Comparison of ENCODE assay signal across 14 cellular contexts in genomic region chr14:105015242-105015641, GRCh38. TPM values are rescaled to one million over a fixed set of nuclear protein-coding genes. Genes with fewer than 3 reads are reported as not detected.
DNase-seq lines count a peak whose midpoint lies in the region; ATAC-seq, FAIRE-seq and TF ChIP-seq lines count a peak whose summit lies in the region.
"Had no signal": no experiment of that assay in that cellular context is flagged by ENCODE, and none has a peak within 500 bp of the region (broad histone marks: within the 10 kb centered on the region; RNA-seq: fewer than 3 reads in every experiment).

No MANE protein-coding gene starts in this region.

- H3K4me1 Mint-ChIP-seq in natural killer cell: peaks cover 40 to 60% of the 10 kb centered on the region in 2 donors

- CTCF ChIA-PET in GM12878 (lab: Yijun Ruan, JAX): interaction anchor here (1.6 to 3.5 kb wide), 3 partner anchors 12 to 40 kb away, joined by 6 to 15 read pairs (median 7); no protein-coding TSS in a partner anchor

- POLR2A ChIA-PET in GM12878 (lab: Charles Lee): interaction anchor here (4.3 kb wide), 1 partner anchor 11 kb away, joined by 14 read pairs; no protein-coding TSS in a partner anchor

- intact Hi-C loops in GM12878 (cut with micrococcal nuclease; ENCODE audit: unreplicated experiment) (no loop called here), natural killer cell (cut with micrococcal nuclease) (no loop called here)

- peak overlapping the region; percentile 79 to 90 for H3K27ac Mint-ChIP-seq in natural killer cell

- peaks cover 43% of the 10 kb centered on the region for H3K4me1 ChIP-seq in DND-41 (ENCODE audit: insufficient read depth, low read length)
- peaks cover 24% of the 10 kb centered on the region for H3K4me1 ChIP-seq in GM12878 (ENCODE audit: control insufficient read depth, insufficient read depth, low read length)

- no peaks in the 10 kb centered on the region for H3K9me3 Mint-ChIP-seq in natural killer cell

- WGBS in GM12878 (ENCODE audit: insufficient coverage, insufficient replicate concordance, low lambda C conversion rate, missing lambda C conversion rate): 22% methylated on average over 9 of the region's 9 CpGs

- no TSS peak for BruUV-seq in GM12878 (replicated peaks; lab: Mats Ljungman, UMichigan)

- TF ChIP-seq EP300 in GM12878 (IDR thresholded peaks at IDR 0.05; ENCODE audit: borderline replicate concordance in 1 of 2, control insufficient read depth in 1 of 2, low read depth in 2 of 2, low read length in 2 of 2): no peak

- no peak for FAIRE-seq in GM12878 (lab: Jason Lieb, UNC)
- FAIRE-seq: bronchial epithelial cell had no signal

- H3K4me2 ChIP-seq in DND-41 (ENCODE audit: insufficient read depth, low read length) (peak overlapping the region; percentile 3; the same call in 1 of the 2 replicates), GM12878 (ENCODE audit: control insufficient read depth, insufficient read depth) (peak overlapping the region; percentile 75)

- no peak overlapping the region for H3K27ac ChIP-seq in DND-41 (ENCODE audit: low read length)
- peak overlapping the region; percentile 38 for H3K27ac ChIP-seq in GM12878 (ENCODE audit: control insufficient read depth, insufficient read depth)
- H3K27ac ChIP-seq: neutrophil had no signal

- DNase-seq in DND-41 (no peak), KBM-7 (peak; percentile 68), GM12878 (ENCODE audit: low read depth, low spot score) (no peak), natural killer cell (no peak), COR-L47 (lab: John Stamatoyannopoulos, UW) (no peak), DMS 273 treated with DMSO at 0.1 percent for 48 hours (lab: John Stamatoyannopoulos, UW) (no peak), cortex of kidney (lab: John Stamatoyannopoulos, UW) (no peak)
- DNase-seq: DMS53; NCI-H1092 treated with DMSO at 0.1 percent for 48 hours; NCI-H774; stimulated activated naive CD8-positive, alpha-beta T cell treated with anti-CD3 and anti-CD28 coated beads, Interleukin-15, Interleukin-2, amounts not matched to agents 100 U/mL and 50 U/mL, for 24 hours had no signal

- H3K9ac ChIP-seq in DND-41 (ENCODE audit: low read depth, low read length) (no peak overlapping the region), GM12878 (ENCODE audit: control insufficient read depth, insufficient read depth, low read length) (peak overlapping the region; percentile 32)

- H3K4me3 ChIP-seq in DND-41 (ENCODE audit: low read depth in 1 of 2, low read length in 2 of 2) (no peak overlapping the region), GM12878 (peak overlapping the region; percentile 60; the same call in 1 of the 2 replicates)

- in situ Hi-C loops in KBM-7 (cut with MboI; ENCODE audit: low pct_unique_long_range_greater_than_20kb, low sequenced_read_pairs) (no loop called here), GM12878 (cut with MboI) (no loop called here)

- TF ChIP-seq RAD21 in GM12878 (IDR thresholded peaks at IDR 0.05; ENCODE audit: insufficient read depth, low read depth, low read length): no peak

- peak overlapping the region; percentile 74 for H3K4me3 Mint-ChIP-seq in natural killer cell

- no peak for TF ChIP-seq POLR2A in GM12878 (IDR thresholded peaks at IDR 0.05; ENCODE audit: low read depth, low read length)

- no peak for ATAC-seq in DND-41 (ENCODE audit: insufficient read depth, low read depth)
- no peak for ATAC-seq in GM12878
- peak in 1 of 3 donors; percentile 50 for ATAC-seq in natural killer cell
- no peak for ATAC-seq in GM19452 (IDR thresholded peaks at IDR 0.05; ENCODE audit: unreplicated experiment)
- ATAC-seq: stimulated activated naive CD8-positive, alpha-beta T cell treated with anti-CD3 and anti-CD28 coated beads, Interleukin-15, Interleukin-2, amounts not matched to agents 100 U/mL and 50 U/mL, for 24 hours had no signal

- RAD21 ChIA-PET in GM12878 (lab: Charles Lee; ENCODE audit: unreplicated experiment): interaction anchor here (1.1 kb wide), 1 partner anchor 12 kb away, joined by 3 read pairs; no protein-coding TSS in a partner anchor

- TF ChIP-seq CTCF in DND-41 (IDR thresholded peaks at IDR 0.05; ENCODE audit: borderline replicate concordance, extremely low read depth, low read length, poor library complexity, severe bottlenecking) (no peak), GM12878 (IDR thresholded peaks at IDR 0.05 in 2 of 3, conservative IDR thresholded peaks at IDR 0.05 in 1 of 3; ENCODE audit: control insufficient read depth in 2 of 3, extremely low read depth in 1 of 3, insufficient read depth in 1 of 3, low read depth in 3 of 3, low read length in 3 of 3) (no peak), natural killer cell (IDR thresholded peaks at IDR 0.05) (no peak)

- H3K27me3 Mint-ChIP-seq in natural killer cell (ENCODE audit: low read depth in 2 of 2): no peaks in the 10 kb centered on the region

- SMC1A ChIA-PET in GM12878 (lab: Charles Lee; ENCODE audit: uncharacterized antibody, unreplicated experiment): interaction anchor here (0.7 to 3.3 kb wide), 5 partner anchors 11 to 29 kb away, joined by 3 to 11 read pairs (median 3); no protein-coding TSS in a partner anchor

- H3K36me3 Mint-ChIP-seq in natural killer cell: no peaks in the 10 kb centered on the region

- peaks cover 91% of the 10 kb centered on the region for H3K36me3 ChIP-seq in DND-41 (ENCODE audit: insufficient read depth, low read length)
- peaks cover 22 to 27% of the 10 kb centered on the region in 2 experiments for H3K36me3 ChIP-seq in GM12878 (ENCODE audit: control insufficient read depth in 2 of 2, insufficient read depth in 2 of 2, low read length in 1 of 2)

- H3K9me3 ChIP-seq in DND-41 (ENCODE audit: insufficient read depth, low read length, severe bottlenecking): no peaks in the 10 kb centered on the region
- no peaks in the 10 kb centered on the region for H3K9me3 ChIP-seq in GM12878 (replicated peaks; ENCODE audit: control insufficient read depth, insufficient read depth, low read length)
- H3K9me3 ChIP-seq: neutrophil had no signal

- H2AFZ ChIP-seq in DND-41 (ENCODE audit: low read depth, low read length) (no peak overlapping the region), GM12878 (ENCODE audit: control insufficient read depth, low read depth, low read length) (peak overlapping the region; percentile 7; the same call in 1 of the 2 replicates)

- H3K79me2 ChIP-seq in DND-41 (ENCODE audit: insufficient read depth, low read length): peaks cover 100% of the 10 kb centered on the region
- peaks cover 98% of the 10 kb centered on the region for H3K79me2 ChIP-seq in GM12878 (ENCODE audit: control insufficient read depth, insufficient read depth, low read length)

- H3K27me3 ChIP-seq in DND-41 (ENCODE audit: insufficient read depth, low read length, poor library complexity) (no peaks in the 10 kb centered on the region), GM12878 (replicated peaks in 1 of 2; ENCODE audit: control insufficient read depth in 2 of 2, insufficient read depth in 2 of 2, low read length in 1 of 2) (no peaks in the 10 kb centered on the region)
- H3K27me3 ChIP-seq: neutrophil had no signal

- H4K20me1 ChIP-seq in DND-41 (ENCODE audit: insufficient read depth, low read length) (peaks cover 100% of the 10 kb centered on the region), GM12878 (ENCODE audit: control insufficient read depth, insufficient read depth) (no peaks in the 10 kb centered on the region; the same call in none of the 2 replicates)

RNA-seq across cellular contexts. Expression of gene CDCA4, which starts 5.6 kb away (rescaled TPM):
- total RNA-seq in GM12878 (2013; cell fraction: nucleolus; rRNA removed): 26.9 and 31.0 TPM in 2 replicates
- total RNA-seq in GM12878 (2014; rRNA removed): 59.0 and 62.9 TPM in 2 replicates
- total RNA-seq in GM12878 (2014; rRNA removed; fragmentation: Illumina TruSeq; extraction: Trizol): 28.7 and 30.1 TPM in 2 replicates
- 56.3 and 60.2 TPM in 2 replicates for total RNA-seq in GM12878 (2021)
- 12.7 TPM for polyA plus RNA-seq in GM12878 (2011; ENCODE audit: low read depth)
- polyA plus RNA-seq in GM12878 (2011; rRNA removed): 35.4 and 48.5 TPM in 2 replicates
- polyA plus RNA-seq in GM12878 (2011; cell fraction: cytosol; rRNA removed): 50.6 and 63.1 TPM in 2 replicates
- 32.4 and 40.6 TPM in 2 replicates for polyA plus RNA-seq in GM12878 (2011; cell fraction: nucleus; rRNA removed)
- polyA plus RNA-seq in GM12878 (2012): 27.2 and 36.2 TPM in 2 replicates
- polyA plus RNA-seq in GM12878 (2014; fragmentation: Illumina TruSeq; extraction: Trizol): 14.4 and 23.3 TPM in 2 replicates
- polyA plus RNA-seq in GM12878 (2014; fragmentation: Nextera tagmentation; extraction: Ambion mirVana): 10 to 100 TPM; 10.4 to 16.1 TPM
- polyA plus RNA-seq in GM12878 (2014; rRNA removed): 55.7 and 59.3 TPM in 2 replicates
- 10 to 100 TPM; 61.7 to 64.0 TPM for polyA plus RNA-seq in GM12878 (2016; fragmentation: Nextera tagmentation; extraction: Ambion mirVana)
- 25.7 and 41.9 TPM in 2 replicates for polyA minus RNA-seq in GM12878 (2011; rRNA and poly(A)+ RNA removed)
- 16.9 and 21.2 TPM in 2 replicates for polyA minus RNA-seq in GM12878 (2011; cell fraction: cytosol; rRNA and poly(A)+ RNA removed)
- polyA minus RNA-seq in GM12878 (2011; cell fraction: nucleus; rRNA and poly(A)+ RNA removed): 8.0 and 14.2 TPM in 2 replicates
- 10 to 100 TPM; 10.3 to 20.7 (median 16.6) TPM for total RNA-seq in natural killer cell

RNA-seq across cellular contexts. Expression of gene CLBA1, which starts 29.7 kb away (rescaled TPM):
- 2.8 and 4.2 TPM in 2 replicates for total RNA-seq in GM12878 (2013; cell fraction: nucleolus; rRNA removed)
- total RNA-seq in GM12878 (2014; rRNA removed): 0.76 and 0.96 TPM in 2 replicates
- 0.45 and 0.74 TPM in 2 replicates for total RNA-seq in GM12878 (2014; rRNA removed; fragmentation: Illumina TruSeq; extraction: Trizol)
- total RNA-seq in GM12878 (2021): 0.56 and 0.90 TPM in 2 replicates
- 1.1 TPM for polyA plus RNA-seq in GM12878 (2011; ENCODE audit: low read depth)
- 0.38 and 0.59 TPM in 2 replicates for polyA plus RNA-seq in GM12878 (2011; rRNA removed)
- polyA plus RNA-seq in GM12878 (2011; cell fraction: cytosol; rRNA removed): 0.92 and 1.1 TPM in 2 replicates
- 2.5 and 2.9 TPM in 2 replicates for polyA plus RNA-seq in GM12878 (2011; cell fraction: nucleus; rRNA removed)
- 1.4 and 2.2 TPM in 2 replicates for polyA plus RNA-seq in GM12878 (2012)
- polyA plus RNA-seq in GM12878 (2014; fragmentation: Illumina TruSeq; extraction: Trizol): 0.24 and 0.62 TPM in 2 replicates
- polyA plus RNA-seq in GM12878 (2014; fragmentation: Nextera tagmentation; extraction: Ambion mirVana): under 1 TPM in 1 of 2 experiments, not detected in 1; 0.07 TPM
- polyA plus RNA-seq in GM12878 (2014; rRNA removed): 0.72 and 1.1 TPM in 2 replicates
- polyA plus RNA-seq in GM12878 (2016; fragmentation: Nextera tagmentation; extraction: Ambion mirVana): 1 to 10 TPM in 1 of 2 experiments, under 1 TPM in 1; 0.62 to 1.1 TPM
- 0.88 TPM in 1 of 2 replicates, not detected in the other for polyA minus RNA-seq in GM12878 (2011; rRNA and poly(A)+ RNA removed)
- 0.83 TPM in 1 of 2 replicates, not detected in the other for polyA minus RNA-seq in GM12878 (2011; cell fraction: cytosol; rRNA and poly(A)+ RNA removed)
- 0.73 and 0.96 TPM in 2 replicates for polyA minus RNA-seq in GM12878 (2011; cell fraction: nucleus; rRNA and poly(A)+ RNA removed)
- 1 to 10 TPM; 1.2 to 1.8 (median 1.3) TPM for total RNA-seq in natural killer cell

RNA-seq across cellular contexts. Expression of gene AHNAK2, which starts 37.1 kb away (rescaled TPM):
- total RNA-seq in GM12878 (2013; cell fraction: nucleolus; rRNA removed): 0.02 TPM in 1 of 2 replicates, not detected in the other
- total RNA-seq in GM12878 (2014; rRNA removed) (not detected in 2 replicates), GM12878 (2014; rRNA removed; fragmentation: Illumina TruSeq; extraction: Trizol) (not detected in 2 replicates), GM12878 (2021) (0.03 and 0.10 TPM in 2 replicates), natural killer cell (under 1 TPM in 1 of 3 donors, not detected in 2; 0.05 TPM)
- 0.05 TPM for polyA plus RNA-seq in GM12878 (2011; ENCODE audit: low read depth)
- polyA plus RNA-seq in GM12878 (2011; rRNA removed) (0.03 TPM in 1 of 2 replicates, not detected in the other), GM12878 (2014; fragmentation: Illumina TruSeq; extraction: Trizol) (not detected in 2 replicates), GM12878 (2014; fragmentation: Nextera tagmentation; extraction: Ambion mirVana) (not detected), GM12878 (2014; rRNA removed) (not detected in 2 replicates), GM12878 (2016; fragmentation: Nextera tagmentation; extraction: Ambion mirVana) (not detected)
- polyA plus RNA-seq in GM12878 (2011; cell fraction: cytosol; rRNA removed): not detected in 2 replicates
- not detected in 2 replicates for polyA plus RNA-seq in GM12878 (2011; cell fraction: nucleus; rRNA removed)
- polyA plus RNA-seq in GM12878 (2012): 0.03 TPM in 2 replicates
- polyA minus RNA-seq in GM12878 (2011; rRNA and poly(A)+ RNA removed): not detected in 2 replicates
- 0.42 TPM in 1 of 2 replicates, not detected in the other for polyA minus RNA-seq in GM12878 (2011; cell fraction: cytosol; rRNA and poly(A)+ RNA removed)
- polyA minus RNA-seq in GM12878 (2011; cell fraction: nucleus; rRNA and poly(A)+ RNA removed): under 0.01 and 0.19 TPM in 2 replicates

RNA-seq across cellular contexts. Expression of gene GPR132, which starts 50.0 kb away (rescaled TPM):
- 118 and 130 TPM in 2 replicates for total RNA-seq in GM12878 (2013; cell fraction: nucleolus; rRNA removed)
- total RNA-seq in GM12878 (2014; rRNA removed): 45.8 and 49.3 TPM in 2 replicates
- total RNA-seq in GM12878 (2014; rRNA removed; fragmentation: Illumina TruSeq; extraction: Trizol): 20.3 and 21.0 TPM in 2 replicates
- 39.6 and 40.3 TPM in 2 replicates for total RNA-seq in GM12878 (2021)
- polyA plus RNA-seq in GM12878 (2011; ENCODE audit: low read depth): 9.9 TPM
- 10.2 and 14.9 TPM in 2 replicates for polyA plus RNA-seq in GM12878 (2011; rRNA removed)
- polyA plus RNA-seq in GM12878 (2011; cell fraction: cytosol; rRNA removed): 23.7 and 36.1 TPM in 2 replicates
- 47.6 and 57.0 TPM in 2 replicates for polyA plus RNA-seq in GM12878 (2011; cell fraction: nucleus; rRNA removed)
- polyA plus RNA-seq in GM12878 (2012): 22.6 and 24.5 TPM in 2 replicates
- 4.9 and 14.5 TPM in 2 replicates for polyA plus RNA-seq in GM12878 (2014; fragmentation: Illumina TruSeq; extraction: Trizol)
- 1 to 10 TPM; 1.9 to 2.2 TPM for polyA plus RNA-seq in GM12878 (2014; fragmentation: Nextera tagmentation; extraction: Ambion mirVana)
- 30.0 and 30.7 TPM in 2 replicates for polyA plus RNA-seq in GM12878 (2014; rRNA removed)
- 10 to 100 TPM; 19.8 to 21.7 TPM for polyA plus RNA-seq in GM12878 (2016; fragmentation: Nextera tagmentation; extraction: Ambion mirVana)
- polyA minus RNA-seq in GM12878 (2011; rRNA and poly(A)+ RNA removed): 38.5 and 63.1 TPM in 2 replicates
- 15.9 and 17.0 TPM in 2 replicates for polyA minus RNA-seq in GM12878 (2011; cell fraction: cytosol; rRNA and poly(A)+ RNA removed)
- polyA minus RNA-seq in GM12878 (2011; cell fraction: nucleus; rRNA and poly(A)+ RNA removed): 15.6 and 33.9 TPM in 2 replicates
- total RNA-seq in natural killer cell: 10 to 100 TPM; 18.2 to 30.3 (median 26.7) TPM
- total RNA-seq: bronchial epithelial cell had no signal
